Comparison of ENCODE assay signal across 1 cellular context in the genomic region with DNA sequence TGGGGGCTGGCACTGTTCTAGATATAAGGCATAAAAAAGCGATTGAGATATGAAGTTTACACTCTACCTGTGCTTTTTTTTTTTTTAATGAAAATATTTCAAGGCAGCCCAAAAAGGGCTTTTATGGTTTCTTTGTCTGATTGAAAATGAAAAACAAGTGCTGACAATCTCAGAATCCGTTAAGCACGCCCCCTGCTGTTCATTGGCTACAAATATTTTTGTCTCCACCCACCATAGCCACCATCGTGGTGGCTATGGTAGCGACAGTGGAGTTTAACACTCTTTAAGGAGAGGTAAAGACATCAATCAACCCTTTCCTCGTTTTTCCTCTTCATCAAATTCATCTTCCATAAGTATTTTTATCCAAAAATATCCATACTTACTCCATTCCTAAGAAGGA.
TF ChIP-seq lines count a peak whose summit lies in the region.

No MANE protein-coding gene starts in this region.

TF ChIP-seq in GM12878, 131 proteins besides CTCF, POLR2A, EP300 and RAD21 (continued from another document):
- TF ChIP-seq, protein P1, sequence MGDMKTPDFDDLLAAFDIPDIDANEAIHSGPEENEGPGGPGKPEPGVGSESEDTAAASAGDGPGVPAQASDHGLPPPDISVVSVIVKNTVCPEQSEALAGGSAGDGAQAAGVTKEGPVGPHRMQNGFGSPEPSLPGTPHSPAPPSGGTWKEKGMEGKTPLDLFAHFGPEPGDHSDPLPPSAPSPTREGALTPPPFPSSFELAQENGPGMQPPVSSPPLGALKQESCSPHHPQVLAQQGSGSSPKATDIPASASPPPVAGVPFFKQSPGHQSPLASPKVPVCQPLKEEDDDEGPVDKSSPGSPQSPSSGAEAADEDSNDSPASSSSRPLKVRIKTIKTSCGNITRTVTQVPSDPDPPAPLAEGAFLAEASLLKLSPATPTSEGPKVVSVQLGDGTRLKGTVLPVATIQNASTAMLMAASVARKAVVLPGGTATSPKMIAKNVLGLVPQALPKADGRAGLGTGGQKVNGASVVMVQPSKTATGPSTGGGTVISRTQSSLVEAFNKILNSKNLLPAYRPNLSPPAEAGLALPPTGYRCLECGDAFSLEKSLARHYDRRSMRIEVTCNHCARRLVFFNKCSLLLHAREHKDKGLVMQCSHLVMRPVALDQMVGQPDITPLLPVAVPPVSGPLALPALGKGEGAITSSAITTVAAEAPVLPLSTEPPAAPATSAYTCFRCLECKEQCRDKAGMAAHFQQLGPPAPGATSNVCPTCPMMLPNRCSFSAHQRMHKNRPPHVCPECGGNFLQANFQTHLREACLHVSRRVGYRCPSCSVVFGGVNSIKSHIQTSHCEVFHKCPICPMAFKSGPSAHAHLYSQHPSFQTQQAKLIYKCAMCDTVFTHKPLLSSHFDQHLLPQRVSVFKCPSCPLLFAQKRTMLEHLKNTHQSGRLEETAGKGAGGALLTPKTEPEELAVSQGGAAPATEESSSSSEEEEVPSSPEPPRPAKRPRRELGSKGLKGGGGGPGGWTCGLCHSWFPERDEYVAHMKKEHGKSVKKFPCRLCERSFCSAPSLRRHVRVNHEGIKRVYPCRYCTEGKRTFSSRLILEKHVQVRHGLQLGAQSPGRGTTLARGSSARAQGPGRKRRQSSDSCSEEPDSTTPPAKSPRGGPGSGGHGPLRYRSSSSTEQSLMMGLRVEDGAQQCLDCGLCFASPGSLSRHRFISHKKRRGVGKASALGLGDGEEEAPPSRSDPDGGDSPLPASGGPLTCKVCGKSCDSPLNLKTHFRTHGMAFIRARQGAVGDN (IDR thresholded peaks at IDR 0.05) = no peak
- TF ChIP-seq, protein P2, sequence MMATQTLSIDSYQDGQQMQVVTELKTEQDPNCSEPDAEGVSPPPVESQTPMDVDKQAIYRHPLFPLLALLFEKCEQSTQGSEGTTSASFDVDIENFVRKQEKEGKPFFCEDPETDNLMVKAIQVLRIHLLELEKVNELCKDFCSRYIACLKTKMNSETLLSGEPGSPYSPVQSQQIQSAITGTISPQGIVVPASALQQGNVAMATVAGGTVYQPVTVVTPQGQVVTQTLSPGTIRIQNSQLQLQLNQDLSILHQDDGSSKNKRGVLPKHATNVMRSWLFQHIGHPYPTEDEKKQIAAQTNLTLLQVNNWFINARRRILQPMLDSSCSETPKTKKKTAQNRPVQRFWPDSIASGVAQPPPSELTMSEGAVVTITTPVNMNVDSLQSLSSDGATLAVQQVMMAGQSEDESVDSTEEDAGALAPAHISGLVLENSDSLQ (IDR thresholded peaks at IDR 0.05) = no peak
- TF ChIP-seq, protein P3, sequence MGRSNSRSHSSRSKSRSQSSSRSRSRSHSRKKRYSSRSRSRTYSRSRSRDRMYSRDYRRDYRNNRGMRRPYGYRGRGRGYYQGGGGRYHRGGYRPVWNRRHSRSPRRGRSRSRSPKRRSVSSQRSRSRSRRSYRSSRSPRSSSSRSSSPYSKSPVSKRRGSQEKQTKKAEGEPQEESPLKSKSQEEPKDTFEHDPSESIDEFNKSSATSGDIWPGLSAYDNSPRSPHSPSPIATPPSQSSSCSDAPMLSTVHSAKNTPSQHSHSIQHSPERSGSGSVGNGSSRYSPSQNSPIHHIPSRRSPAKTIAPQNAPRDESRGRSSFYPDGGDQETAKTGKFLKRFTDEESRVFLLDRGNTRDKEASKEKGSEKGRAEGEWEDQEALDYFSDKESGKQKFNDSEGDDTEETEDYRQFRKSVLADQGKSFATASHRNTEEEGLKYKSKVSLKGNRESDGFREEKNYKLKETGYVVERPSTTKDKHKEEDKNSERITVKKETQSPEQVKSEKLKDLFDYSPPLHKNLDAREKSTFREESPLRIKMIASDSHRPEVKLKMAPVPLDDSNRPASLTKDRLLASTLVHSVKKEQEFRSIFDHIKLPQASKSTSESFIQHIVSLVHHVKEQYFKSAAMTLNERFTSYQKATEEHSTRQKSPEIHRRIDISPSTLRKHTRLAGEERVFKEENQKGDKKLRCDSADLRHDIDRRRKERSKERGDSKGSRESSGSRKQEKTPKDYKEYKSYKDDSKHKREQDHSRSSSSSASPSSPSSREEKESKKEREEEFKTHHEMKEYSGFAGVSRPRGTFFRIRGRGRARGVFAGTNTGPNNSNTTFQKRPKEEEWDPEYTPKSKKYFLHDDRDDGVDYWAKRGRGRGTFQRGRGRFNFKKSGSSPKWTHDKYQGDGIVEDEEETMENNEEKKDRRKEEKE (IDR thresholded peaks at IDR 0.05) = no peak
- TF ChIP-seq HDAC6 (IDR thresholded peaks at IDR 0.05; ENCODE audit: unreplicated experiment) (no peak), TBL1XR1 (IDR thresholded peaks at IDR 0.05; ENCODE audit: low read depth, low read length) (no peak), PAX5 (IDR thresholded peaks at IDR 0.05; ENCODE audit: borderline replicate concordance, low read depth, low read length) (no peak), SUPT20H (IDR thresholded peaks at IDR 0.05; ENCODE audit: borderline replicate concordance, control insufficient read depth, low read depth, low read length) (no peak), ETV6 (conservative IDR thresholded peaks at IDR 0.05 in 1 of 2, IDR thresholded peaks at IDR 0.05 in 1 of 2; ENCODE audit: borderline replicate concordance in 1 of 2, low read depth in 1 of 2) (no peak), RFX5 (IDR thresholded peaks at IDR 0.05; ENCODE audit: low read depth, low read length) (no peak)
- TF ChIP-seq, protein P4, sequence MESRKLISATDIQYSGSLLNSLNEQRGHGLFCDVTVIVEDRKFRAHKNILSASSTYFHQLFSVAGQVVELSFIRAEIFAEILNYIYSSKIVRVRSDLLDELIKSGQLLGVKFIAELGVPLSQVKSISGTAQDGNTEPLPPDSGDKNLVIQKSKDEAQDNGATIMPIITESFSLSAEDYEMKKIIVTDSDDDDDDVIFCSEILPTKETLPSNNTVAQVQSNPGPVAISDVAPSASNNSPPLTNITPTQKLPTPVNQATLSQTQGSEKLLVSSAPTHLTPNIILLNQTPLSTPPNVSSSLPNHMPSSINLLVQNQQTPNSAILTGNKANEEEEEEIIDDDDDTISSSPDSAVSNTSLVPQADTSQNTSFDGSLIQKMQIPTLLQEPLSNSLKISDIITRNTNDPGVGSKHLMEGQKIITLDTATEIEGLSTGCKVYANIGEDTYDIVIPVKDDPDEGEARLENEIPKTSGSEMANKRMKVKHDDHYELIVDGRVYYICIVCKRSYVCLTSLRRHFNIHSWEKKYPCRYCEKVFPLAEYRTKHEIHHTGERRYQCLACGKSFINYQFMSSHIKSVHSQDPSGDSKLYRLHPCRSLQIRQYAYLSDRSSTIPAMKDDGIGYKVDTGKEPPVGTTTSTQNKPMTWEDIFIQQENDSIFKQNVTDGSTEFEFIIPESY (IDR thresholded peaks at IDR 0.05) = no peak
